8 cellular contexts compared by ENCODE assay signal in the genomic region with DNA sequence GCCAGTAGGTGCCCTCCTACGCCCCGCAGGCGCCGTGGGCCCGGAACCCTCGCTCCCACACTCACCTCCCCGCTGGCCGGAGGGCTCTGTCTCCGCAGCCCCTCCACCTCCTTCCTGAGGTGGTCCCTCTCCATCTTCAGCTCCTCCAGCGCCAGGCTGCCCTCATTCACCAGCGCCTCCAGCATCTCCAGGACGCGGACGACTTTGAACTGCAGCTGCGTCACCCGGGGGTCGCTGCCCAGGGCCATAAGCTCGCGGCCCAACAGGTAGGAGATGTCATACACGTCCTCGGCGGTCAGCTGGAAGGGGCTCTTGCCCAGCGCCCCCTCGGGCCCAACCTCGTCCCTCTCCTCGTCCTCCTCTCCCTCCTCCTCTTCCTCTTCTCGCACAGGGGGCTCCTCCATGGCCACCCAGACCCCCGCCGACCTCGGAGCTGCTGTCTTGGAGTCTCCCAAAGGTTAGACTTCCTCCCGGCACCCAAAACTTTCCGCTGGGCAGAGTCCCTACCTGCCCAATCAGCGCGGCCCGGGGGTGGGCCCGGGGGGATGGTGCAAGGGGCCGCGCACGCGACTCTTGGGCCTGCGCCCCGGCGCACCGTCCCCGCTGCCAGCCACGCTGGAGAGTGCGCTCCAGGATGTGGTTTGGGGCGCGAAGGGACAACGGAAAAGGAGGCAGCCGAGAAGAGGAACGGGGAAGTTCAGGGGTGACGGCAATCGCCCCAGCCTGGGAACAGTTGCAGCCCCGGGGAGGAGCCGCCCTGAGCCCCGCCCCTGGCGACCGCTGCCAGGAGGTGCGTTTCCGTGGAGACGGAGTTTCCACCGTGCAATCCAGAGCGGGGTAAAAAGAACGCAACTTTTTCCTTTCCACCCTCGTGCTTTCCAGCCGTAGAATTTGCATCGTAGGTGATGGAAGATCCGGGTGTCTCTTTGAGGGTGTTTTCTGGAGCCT. TPM values are rescaled to one million over a fixed set of nuclear protein-coding genes. Genes with fewer than 3 reads are reported as not detected.
DNase-seq lines count a peak whose midpoint lies in the region; ATAC-seq and TF ChIP-seq lines count a peak whose summit lies in the region.

Gene RILPL2, minus strand, starts transcription at position 668 of the 948 bp plus-strand sequence. Its CDS starts 264 bp downstream, at position 404.

- no peaks in the 10 kb centered on the region for H3K9me3 Mint-ChIP-seq in activated CD8-positive, alpha-beta memory T cell treated with anti-CD3 and anti-CD28 coated beads, Interleukin-2, amount 10 ng/mL, durations not matched to agents 7 days and 5 days (ENCODE audit: low read depth)
- no peaks in the 10 kb centered on the region for H3K9me3 Mint-ChIP-seq in endodermal cell
- H3K9me3 Mint-ChIP-seq in mesothelial cell of epicardium: no peaks in the 10 kb centered on the region

- H3K27ac Mint-ChIP-seq in activated CD8-positive, alpha-beta memory T cell treated with anti-CD3 and anti-CD28 coated beads, Interleukin-2, amount 10 ng/mL, durations not matched to agents 7 days and 5 days: peak within 1 kb of the TSS; percentile 95
- H3K27ac Mint-ChIP-seq in endodermal cell: peak within 1 kb of the TSS; percentile 89
- H3K27ac Mint-ChIP-seq in mesothelial cell of epicardium: peak within 1 kb of the TSS; percentile 75

- WGBS in endodermal cell (ENCODE audit: insufficient coverage in 1 of 2, insufficient read length in 1 of 2), 2 experiments: 1 to 2% methylated on average over 32 to 69 of the region's 69 CpGs

- H3K4me3 Mint-ChIP-seq in activated CD8-positive, alpha-beta memory T cell treated with anti-CD3 and anti-CD28 coated beads, Interleukin-2, amount 10 ng/mL, durations not matched to agents 7 days and 5 days: peak within 1 kb of the TSS; percentile 89
- H3K4me3 Mint-ChIP-seq in endodermal cell (peak within 1 kb of the TSS; percentile 90), mesothelial cell of epicardium (peak within 1 kb of the TSS; percentile 92)

- peaks cover 7% of the 10 kb centered on the region for H3K36me3 Mint-ChIP-seq in activated CD8-positive, alpha-beta memory T cell treated with anti-CD3 and anti-CD28 coated beads, Interleukin-2, amount 10 ng/mL, durations not matched to agents 7 days and 5 days
- H3K36me3 Mint-ChIP-seq in endodermal cell (ENCODE audit: low read depth) (peaks cover 2% of the 10 kb centered on the region), mesothelial cell of epicardium (no peaks in the 10 kb centered on the region)

- H3K4me3 ChIP-seq in endodermal cell (ENCODE audit: low read length): peak within 1 kb of the TSS; percentile 87

- H3K4me1 Mint-ChIP-seq in activated CD8-positive, alpha-beta memory T cell treated with anti-CD3 and anti-CD28 coated beads, Interleukin-2, amount 10 ng/mL, durations not matched to agents 7 days and 5 days: peaks cover 37% of the 10 kb centered on the region
- no peaks in the 10 kb centered on the region for H3K4me1 Mint-ChIP-seq in endodermal cell
- H3K4me1 Mint-ChIP-seq in mesothelial cell of epicardium: peaks cover 4% of the 10 kb centered on the region

- no peaks in the 10 kb centered on the region for H3K27me3 Mint-ChIP-seq in activated CD8-positive, alpha-beta memory T cell treated with anti-CD3 and anti-CD28 coated beads, Interleukin-2, amount 10 ng/mL, durations not matched to agents 7 days and 5 days
- H3K27me3 Mint-ChIP-seq in endodermal cell (ENCODE audit: insufficient read depth) (peaks cover 17% of the 10 kb centered on the region), mesothelial cell of epicardium (ENCODE audit: low read depth) (no peaks in the 10 kb centered on the region)

- no peaks in the 10 kb centered on the region for H3K9me3 ChIP-seq in endodermal cell (ENCODE audit: control insufficient read depth, low read length)

- DNase-seq in NOMO-1 treated with dmso at 0.1 percent for 144 hours (lab: John Stamatoyannopoulos, UW; ENCODE audit: unreplicated experiment): peak; percentile 98
- DNase-seq in activated CD8-positive, alpha-beta memory T cell treated with anti-CD3 and anti-CD28 coated beads, Interleukin-2, amount 10 ng/mL, durations not matched to agents 7 days and 5 days: peak; percentile 93
- peak; percentile 95 for DNase-seq in endodermal cell
- DNase-seq in mesothelial cell of epicardium (ENCODE audit: low spot score in 2 of 2, unreplicated experiment in 2 of 2): peak; percentile 67 to 82
- peak; percentile 83 for DNase-seq in stimulated activated CD8-positive, alpha-beta memory T cell treated with anti-CD3 and anti-CD28 coated beads, Interleukin-15, amount 100 ng/mL, for 24 hours (ENCODE audit: low read depth)

- peak; percentile 84 for ATAC-seq in GM19025 (IDR thresholded peaks at IDR 0.05; ENCODE audit: low read depth, unreplicated experiment)
- ATAC-seq in HG03280 (IDR thresholded peaks at IDR 0.05; ENCODE audit: unreplicated experiment): peak; percentile 79
- ATAC-seq in activated CD8-positive, alpha-beta memory T cell treated with anti-CD3 and anti-CD28 coated beads, Interleukin-2, amount 10 ng/mL, durations not matched to agents 7 days and 5 days: peak; percentile 82

- H3K27me3 ChIP-seq in endodermal cell (ENCODE audit: control insufficient read depth, insufficient read depth, low read length, poor library complexity, severe bottlenecking): peaks cover 22% of the 10 kb centered on the region

- no peaks in the 10 kb centered on the region for H3K36me3 ChIP-seq in endodermal cell (ENCODE audit: control insufficient read depth, insufficient read depth, low read length)

- H3K9ac ChIP-seq in endodermal cell (ENCODE audit: extremely low read depth, low read length, poor library complexity, severe bottlenecking): peak within 1 kb of the TSS; percentile 67

- no peaks in the 10 kb centered on the region for H3K4me1 ChIP-seq in endodermal cell (ENCODE audit: control insufficient read depth, insufficient read depth, low read length)

- H3K27ac ChIP-seq in C4-2B (peak within 1 kb of the TSS; percentile 71), endodermal cell (ENCODE audit: low read depth, low read length) (no peak within 1 kb of the TSS)

- no peak for TF ChIP-seq CTCF in C4-2B (conservative IDR thresholded peaks at IDR 0.05)
- no peak for TF ChIP-seq CTCF in endodermal cell (conservative IDR thresholded peaks at IDR 0.05)
- no peak for TF ChIP-seq CTCF in mesothelial cell of epicardium (IDR thresholded peaks at IDR 0.05; ENCODE audit: unreplicated experiment)

- CTCF ChIA-PET in activated CD8-positive, alpha-beta memory T cell treated with anti-CD3 and anti-CD28 coated beads, Interleukin-2, amount 10 ng/mL, durations not matched to agents 7 days and 5 days (lab: Charles Lee): interaction anchor here (0.8 to 3.6 kb wide), 8 partner anchors 8 to 71 kb away, joined by 3 to 15 read pairs (median 6); partner anchors contain the start of genes KMT5A and SNRNP35

RNA-seq across cellular contexts. Expression of gene RILPL2, which starts in this region (rescaled TPM):
- total RNA-seq in activated CD8-positive, alpha-beta memory T cell treated with anti-CD3 and anti-CD28 coated beads, Interleukin-2, amount 10 ng/mL, durations not matched to agents 7 days and 5 days: 10 to 100 TPM in 1 of 2 experiments, 1 to 10 TPM in 1; 6.3 to 11.3 TPM
- total RNA-seq in endodermal cell: 1 to 10 TPM; 2.6 TPM
- polyA plus RNA-seq in endodermal cell (2013, experiment 1 of 2): 1.3 TPM
- 1.2 TPM for polyA plus RNA-seq in endodermal cell (2013, experiment 2 of 2)
- 2.4 TPM in 3 replicates for total RNA-seq in mesothelial cell of epicardium
